25 cellular contexts compared by ENCODE assay signal in genomic region chr10:76070861-76071260, GRCh38.
"Had no signal": no experiment of that assay in that cellular context is flagged by ENCODE, and none has a peak within 500 bp of the region (broad histone marks: within the 10 kb centered on the region; RNA-seq: fewer than 3 reads in every experiment).

No MANE protein-coding gene starts in this region.

- H3K36me3 Mint-ChIP-seq: activated naive CD4-positive, alpha-beta T cell treated with anti-CD3 and anti-CD28 coated beads, Interleukin-2, amount 10 ng/mL, durations not matched to agents 7 days and 5 days; brain had no signal

- H3K36me3 ChIP-seq: right atrium auricular region, spleen had no signal

- H3K4me3 Mint-ChIP-seq: activated B cell treated with CpG ODN at 0.5 μM for 24 hours; activated naive CD4-positive, alpha-beta T cell treated with anti-CD3 and anti-CD28 coated beads, Interleukin-2, amount 10 ng/mL, durations not matched to agents 7 days and 5 days; activated naive CD8-positive, alpha-beta T cell treated with anti-CD3 and anti-CD28 coated beads, Interleukin-2, amount 50 U/mL, for 24 hours; activated T-cell treated with anti-CD3 and anti-CD28 coated beads, Interleukin-2, amount 50 U/mL, for 72 hours; dendritic cell treated with granulocyte-macrophage colony-stimulating factor and Interleukin-4, amounts not matched to agents 40 ng/mL and 50 ng/mL, for 4 days; nephron progenitor cell had no signal

- H3K9me3 Mint-ChIP-seq: activated B cell treated with CpG ODN at 0.5 μM for 24 hours; activated T-cell treated with anti-CD3 and anti-CD28 coated beads, Interleukin-2, amount 50 U/mL, for 72 hours; dendritic cell treated with granulocyte-macrophage colony-stimulating factor and Interleukin-4, amounts not matched to agents 40 ng/mL and 50 ng/mL, for 4 days had no signal

- H3K27me3 Mint-ChIP-seq: activated B cell treated with CpG ODN at 0.5 μM for 24 hours; activated naive CD4-positive, alpha-beta T cell treated with anti-CD3 and anti-CD28 coated beads, Interleukin-2, amount 10 ng/mL, durations not matched to agents 7 days and 5 days; activated naive CD8-positive, alpha-beta T cell treated with anti-CD3 and anti-CD28 coated beads, Interleukin-2, amount 50 U/mL, for 24 hours; dendritic cell treated with granulocyte-macrophage colony-stimulating factor and Interleukin-4, amounts not matched to agents 40 ng/mL and 50 ng/mL, for 4 days had no signal

- H3K27ac ChIP-seq: foreskin keratinocyte, right atrium auricular region had no signal

- ATAC-seq: activated naive CD8-positive, alpha-beta T cell treated with anti-CD3 and anti-CD28 coated beads, Interleukin-2, amount 50 U/mL, for 24 hours; activated T-cell treated with anti-CD3 and anti-CD28 coated beads, Interleukin-2, amount 50 U/mL, for 72 hours; foreskin keratinocyte; left ventricle myocardium superior; stimulated activated naive CD8-positive, alpha-beta T cell treated with anti-CD3 and anti-CD28 coated beads, Interleukin-15, Interleukin-2, amounts not matched to agents 100 U/mL and 50 U/mL, for 24 hours had no signal

- H3K9me3 ChIP-seq: right atrium auricular region had no signal

- H3K4me1 ChIP-seq: foreskin keratinocyte, right atrium auricular region had no signal

- H3K4me1 Mint-ChIP-seq: activated B cell treated with CpG ODN at 0.5 μM for 24 hours; activated naive CD4-positive, alpha-beta T cell treated with anti-CD3 and anti-CD28 coated beads, Interleukin-2, amount 10 ng/mL, durations not matched to agents 7 days and 5 days; activated naive CD8-positive, alpha-beta T cell treated with anti-CD3 and anti-CD28 coated beads, Interleukin-2, amount 50 U/mL, for 24 hours had no signal

- DNase-seq: activated B cell treated with CpG ODN at 0.5 μM for 24 hours; activated CD4-positive, alpha-beta T cell treated with anti-CD3 and anti-CD28 coated beads for 4 hours; activated CD4-positive, alpha-beta T cell treated with anti-CD3 and anti-CD28 coated beads, Interleukin-2, amount 50 U/mL, for 48 hours; activated effector memory CD4-positive, alpha-beta T cell treated with Interleukin-2 at 50 U/mL for 16 hours; activated naive CD4-positive, alpha-beta T cell treated with anti-CD3 and anti-CD28 coated beads, Interleukin-2, amount 10 ng/mL, durations not matched to agents 7 days and 5 days; activated naive CD8-positive, alpha-beta T cell treated with anti-CD3 and anti-CD28 coated beads, Interleukin-2, amount 50 U/mL, for 24 hours; activated T-cell treated with anti-CD3 and anti-CD28 coated beads, Interleukin-2, amount 50 U/mL, for 72 hours; anterior cingulate cortex; effector CD8-positive, alpha-beta T cell; erythroblast; foreskin keratinocyte; hypothalamus; left ventricle myocardium superior; mammary epithelial cell; nephron progenitor cell; occipital lobe; spleen; stimulated activated CD4-positive, alpha-beta T cell treated with anti-CD3 and anti-CD28 coated beads, Interleukin-4, amount 100 ng/mL, for 24 hours; stimulated activated naive CD8-positive, alpha-beta T cell treated with anti-CD3 and anti-CD28 coated beads, Interleukin-15, Interleukin-2, amounts not matched to agents 100 U/mL and 50 U/mL, for 24 hours; substantia nigra; T-helper 9 cell; trophoblast cell had no signal

- H3K4me3 ChIP-seq: right atrium auricular region, spleen had no signal

- H3K27ac Mint-ChIP-seq: activated B cell treated with CpG ODN at 0.5 μM for 24 hours; activated naive CD4-positive, alpha-beta T cell treated with anti-CD3 and anti-CD28 coated beads, Interleukin-2, amount 10 ng/mL, durations not matched to agents 7 days and 5 days; activated naive CD8-positive, alpha-beta T cell treated with anti-CD3 and anti-CD28 coated beads, Interleukin-2, amount 50 U/mL, for 24 hours; activated T-cell treated with anti-CD3 and anti-CD28 coated beads, Interleukin-2, amount 50 U/mL, for 72 hours; dendritic cell treated with granulocyte-macrophage colony-stimulating factor and Interleukin-4, amounts not matched to agents 40 ng/mL and 50 ng/mL, for 4 days; nephron progenitor cell had no signal

- H3K27me3 ChIP-seq: right atrium auricular region, spleen had no signal
